16 cellular contexts compared by ENCODE assay signal in genomic region chr21:34667761-34668160, GRCh38. TPM values are rescaled to one million over a fixed set of nuclear protein-coding genes. Genes with fewer than 3 reads are reported as not detected.
DNase-seq lines count a peak whose midpoint lies in the region; ATAC-seq and TF ChIP-seq lines count a peak whose summit lies in the region.
"Had no signal": no experiment of that assay in that cellular context is flagged by ENCODE, and none has a peak within 500 bp of the region (broad histone marks: within the 10 kb centered on the region; RNA-seq: fewer than 3 reads in every experiment).

No MANE protein-coding gene starts in this region.

- no peak overlapping the region for H3K4me2 ChIP-seq in trophoblast cell (ENCODE audit: low read length)

- no peaks in the 10 kb centered on the region for H3K79me1 ChIP-seq in trophoblast cell (ENCODE audit: low read length)

- H3K36me3 ChIP-seq in body of pancreas (replicated peaks in 1 of 2; ENCODE audit: insufficient read depth in 1 of 2, low read depth in 2 of 2) = no peaks in the 10 kb centered on the region
- H3K36me3 ChIP-seq in trophoblast cell (ENCODE audit: control insufficient read depth in 1 of 2, insufficient read depth in 2 of 2, low read length in 2 of 2) = no peaks in the 10 kb centered on the region
- H3K36me3 ChIP-seq: HAP-1 had no signal

- no peaks in the 10 kb centered on the region for H3K79me2 ChIP-seq in trophoblast cell (ENCODE audit: control insufficient read depth, insufficient read depth, low read length, poor library complexity)

- CTCF ChIA-PET in CD4-positive, alpha-beta T cell (lab: Charles Lee) = no interaction called here

- no peak overlapping the region for H2BK120ac ChIP-seq in trophoblast cell (ENCODE audit: insufficient read depth, low read length, poor library complexity)

- no peak for TF ChIP-seq POLR2A in body of pancreas (IDR thresholded peaks at IDR 0.05)

- no peak overlapping the region for H2BK12ac ChIP-seq in trophoblast cell (ENCODE audit: low read length)

- no peak overlapping the region for H3K9ac ChIP-seq in trophoblast cell (ENCODE audit: low read length)

- POLR2A ChIA-PET in CD4-positive, alpha-beta T cell (lab: Charles Lee) = no interaction called here

- no peak overlapping the region for H4K91ac ChIP-seq in trophoblast cell (ENCODE audit: low read depth, low read length)

- peaks cover 17% of the 10 kb centered on the region for H3K4me1 Mint-ChIP-seq in CD4-positive, alpha-beta T cell (ENCODE audit: low read depth)

- no peak overlapping the region for H3K4me3 Mint-ChIP-seq in CD4-positive, alpha-beta T cell

- DNase-seq in DMS53 (lab: John Stamatoyannopoulos, UW) = peak; percentile 5
- DNase-seq in DMS53 treated with DMSO at 0.1 percent for 48 hours (lab: John Stamatoyannopoulos, UW; ENCODE audit: unreplicated experiment) = no peak
- peak; percentile 92 for DNase-seq in SW480 (ENCODE audit: low spot score)
- DNase-seq in body of pancreas = no peak
- no peak for DNase-seq in trophoblast cell
- DNase-seq in CD4-positive, alpha-beta T cell = no peak
- DNase-seq: Calu3, DND-41, GDM1, IMR-90 had no signal

- H3K27ac ChIP-seq in body of pancreas = peak overlapping the region in 3 of 4 donors; percentile 5 to 55 (median 36)
- H3K27ac ChIP-seq in trophoblast cell (ENCODE audit: low read depth, low read length) = no peak overlapping the region
- no peak overlapping the region for H3K27ac ChIP-seq in CD4-positive, alpha-beta T cell (ENCODE audit: low read depth, low read length)
- H3K27ac ChIP-seq: 22Rv1 had no signal

- H3K4me1 ChIP-seq in body of pancreas (peaks cover 22% of the 10 kb centered on the region), trophoblast cell (ENCODE audit: control insufficient read depth in 1 of 2, insufficient read depth in 2 of 2, low read length in 2 of 2) (peaks cover 9 to 13% of the 10 kb centered on the region in 2 experiments)
- H3K4me1 ChIP-seq: HAP-1 had no signal

- H3K27ac Mint-ChIP-seq in CD4-positive, alpha-beta T cell = no peak overlapping the region
- H3K27ac Mint-ChIP-seq: CD14-positive monocyte had no signal

- H3K23ac ChIP-seq in trophoblast cell (ENCODE audit: low read length) = peak overlapping the region; percentile 18

- 49 to 65% methylated on average over 3 of the region's 3 CpGs for WGBS in body of pancreas, 2 donors
- WGBS in trophoblast cell (ENCODE audit: extremely low coverage, insufficient coverage, insufficient read length) = no CpG with 5 or more reads among the region's 3 CpGs

- H3K4ac ChIP-seq in trophoblast cell (ENCODE audit: low read depth, low read length) = no peak overlapping the region

- no peak overlapping the region for H3K18ac ChIP-seq in trophoblast cell (ENCODE audit: low read length)

- H4K8ac ChIP-seq in trophoblast cell (ENCODE audit: low read depth, low read length) = no peak overlapping the region

- H4K12ac ChIP-seq in trophoblast cell (ENCODE audit: low read depth, low read length) = no peak overlapping the region

- H3K36me3 Mint-ChIP-seq in CD4-positive, alpha-beta T cell (ENCODE audit: low read depth) = no peaks in the 10 kb centered on the region
- H3K36me3 Mint-ChIP-seq: CD14-positive monocyte had no signal

- no peak for ATAC-seq in body of pancreas
- ATAC-seq in GM21390 (IDR thresholded peaks at IDR 0.05; ENCODE audit: unreplicated experiment) = no peak
- no peak for ATAC-seq in CD4-positive, alpha-beta T cell (ENCODE audit: poor library complexity)

- no peak overlapping the region for H2BK5ac ChIP-seq in trophoblast cell (ENCODE audit: low read depth, low read length, poor library complexity)

- H3K14ac ChIP-seq in trophoblast cell (ENCODE audit: low read length) = no peak overlapping the region

- H3K27me3 Mint-ChIP-seq in CD4-positive, alpha-beta T cell = peaks cover 71% of the 10 kb centered on the region

- peaks cover 0 to 14% of the 10 kb centered on the region in 2 donors for H3K27me3 ChIP-seq in body of pancreas
- peaks cover 42% of the 10 kb centered on the region for H3K27me3 ChIP-seq in trophoblast cell (ENCODE audit: insufficient read depth, low read length)
- peaks cover 43% of the 10 kb centered on the region for H3K27me3 ChIP-seq in CD4-positive, alpha-beta T cell (ENCODE audit: control insufficient read depth, insufficient read depth, low read length)

- intact Hi-C loops in body of pancreas (cut with DNase I) = no loop called here
- intact Hi-C loops in CD4-positive, alpha-beta T cell (cut with DNase I, micrococcal nuclease) = no loop called here

- H3K9me3 Mint-ChIP-seq in CD4-positive, alpha-beta T cell = peaks cover 2% of the 10 kb centered on the region

- H3K4me3 ChIP-seq in body of pancreas = no peak overlapping the region
- no peak overlapping the region for H3K4me3 ChIP-seq in trophoblast cell (ENCODE audit: low read depth, low read length)
- H3K4me3 ChIP-seq: HAP-1 had no signal

- no peak for TF ChIP-seq CTCF in body of pancreas (IDR thresholded peaks at IDR 0.05)
- TF ChIP-seq CTCF in CD4-positive, alpha-beta T cell (IDR thresholded peaks at IDR 0.05) = no peak

- H2AFZ ChIP-seq in trophoblast cell (ENCODE audit: insufficient read depth, low read length, poor library complexity) = no peak overlapping the region

- no peak overlapping the region for H2AK5ac ChIP-seq in trophoblast cell (ENCODE audit: low read length)

- H3K9me3 ChIP-seq in body of pancreas (no peaks in the 10 kb centered on the region), trophoblast cell (ENCODE audit: insufficient read depth, low read depth, low read length) (peaks cover 9% of the 10 kb centered on the region)
- no peaks in the 10 kb centered on the region for H3K9me3 ChIP-seq in CD4-positive, alpha-beta T cell (ENCODE audit: control insufficient read depth, low read length)
- H3K9me3 ChIP-seq: HAP-1 had no signal

RNA-seq across cellular contexts. Expression of gene CLIC6, which starts 1.0 kb away (rescaled TPM):
- 1 to 10 TPM in 1 of 2 donors, under 1 TPM in 1; 0.99 to 1.8 TPM for total RNA-seq in body of pancreas
- polyA plus RNA-seq in trophoblast cell (2013) = 0.18 and 0.19 TPM in 2 replicates
- under 1 TPM in 1 of 2 experiments, not detected in 1; 0.14 TPM for total RNA-seq in CD4-positive, alpha-beta T cell
- total RNA-seq: A673, HT-29, IMR-90 had no signal
- polyA plus RNA-seq: CD14-positive monocyte, IMR-90 had no signal

RNA-seq across cellular contexts. Expression of gene RCAN1, which starts 52.8 kb away (rescaled TPM):
- 10 to 100 TPM; 20.8 to 29.0 TPM for total RNA-seq in body of pancreas
- polyA plus RNA-seq in trophoblast cell (2013) = 25.1 and 27.0 TPM in 2 replicates
- total RNA-seq in CD4-positive, alpha-beta T cell = 1 to 10 TPM; 1.1 to 1.5 TPM

Comparison
In these comparisons a context has a peak if more than half of its experiments do, and no peak if none do; other contexts are left out.
1. DNase-seq: peak in DMS53 (single experiment) and SW480 (single experiment); none in DMS53 treated with DMSO at 0.1 percent for 48 hours (single experiment), body of pancreas (0 of 4), trophoblast cell (0 of 2) and CD4-positive, alpha-beta T cell (0 of 10).
2. H3K27ac ChIP-seq: peak in body of pancreas (3 of 4); none in trophoblast cell (single experiment) and CD4-positive, alpha-beta T cell (single experiment).
3. RNA of gene RCAN1, which starts 52.8 kb away (total RNA-seq): 20.8 to 29.0 TPM in body of pancreas; 1.1 to 1.5 TPM in CD4-positive, alpha-beta T cell; every median in the first group is over 4 times any median in the second.